Comparison of ENCODE assay signal across 1 cellular context in the genomic region with DNA sequence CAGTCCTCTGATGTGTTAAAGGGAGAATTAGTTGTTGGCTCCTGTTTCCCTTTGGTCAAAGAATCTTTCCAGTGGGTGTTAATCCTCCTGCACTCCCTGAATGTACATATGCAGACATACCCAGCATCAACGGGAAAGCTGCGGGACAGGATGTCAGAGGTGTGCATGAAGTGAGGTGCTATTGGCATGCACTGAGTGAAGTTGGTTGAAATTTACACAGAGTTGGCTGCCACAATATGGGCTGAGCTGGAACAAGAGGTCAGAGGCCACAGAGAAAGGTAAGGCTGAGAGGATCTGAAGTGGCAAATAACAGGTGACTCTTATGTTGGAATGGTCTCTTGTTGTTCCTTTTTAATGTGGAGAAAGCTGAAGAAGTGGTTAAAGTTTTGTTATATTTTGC.
TF ChIP-seq lines count a peak whose summit lies in the region.

No MANE protein-coding gene starts in this region.

TF ChIP-seq in HepG2, 621 proteins besides CTCF, POLR2A, EP300 and RAD21 (continued from another document):
- TF ChIP-seq, protein P1, sequence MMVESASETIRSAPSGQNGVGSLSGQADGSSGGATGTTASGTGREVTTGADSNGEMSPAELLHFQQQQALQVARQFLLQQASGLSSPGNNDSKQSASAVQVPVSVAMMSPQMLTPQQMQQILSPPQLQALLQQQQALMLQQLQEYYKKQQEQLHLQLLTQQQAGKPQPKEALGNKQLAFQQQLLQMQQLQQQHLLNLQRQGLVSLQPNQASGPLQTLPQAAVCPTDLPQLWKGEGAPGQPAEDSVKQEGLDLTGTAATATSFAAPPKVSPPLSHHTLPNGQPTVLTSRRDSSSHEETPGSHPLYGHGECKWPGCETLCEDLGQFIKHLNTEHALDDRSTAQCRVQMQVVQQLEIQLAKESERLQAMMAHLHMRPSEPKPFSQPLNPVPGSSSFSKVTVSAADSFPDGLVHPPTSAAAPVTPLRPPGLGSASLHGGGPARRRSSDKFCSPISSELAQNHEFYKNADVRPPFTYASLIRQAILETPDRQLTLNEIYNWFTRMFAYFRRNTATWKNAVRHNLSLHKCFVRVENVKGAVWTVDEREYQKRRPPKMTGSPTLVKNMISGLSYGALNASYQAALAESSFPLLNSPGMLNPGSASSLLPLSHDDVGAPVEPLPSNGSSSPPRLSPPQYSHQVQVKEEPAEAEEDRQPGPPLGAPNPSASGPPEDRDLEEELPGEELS (CRISPR knock-in tag; IDR thresholded peaks at IDR 0.05), result peak; percentile 42
- peak; percentile 93; the same call in 1 of the 2 replicates for TF ChIP-seq MYNN (CRISPR knock-in tag; IDR thresholded peaks at IDR 0.05; ENCODE audit: low read depth)
- TF ChIP-seq, protein P2, sequence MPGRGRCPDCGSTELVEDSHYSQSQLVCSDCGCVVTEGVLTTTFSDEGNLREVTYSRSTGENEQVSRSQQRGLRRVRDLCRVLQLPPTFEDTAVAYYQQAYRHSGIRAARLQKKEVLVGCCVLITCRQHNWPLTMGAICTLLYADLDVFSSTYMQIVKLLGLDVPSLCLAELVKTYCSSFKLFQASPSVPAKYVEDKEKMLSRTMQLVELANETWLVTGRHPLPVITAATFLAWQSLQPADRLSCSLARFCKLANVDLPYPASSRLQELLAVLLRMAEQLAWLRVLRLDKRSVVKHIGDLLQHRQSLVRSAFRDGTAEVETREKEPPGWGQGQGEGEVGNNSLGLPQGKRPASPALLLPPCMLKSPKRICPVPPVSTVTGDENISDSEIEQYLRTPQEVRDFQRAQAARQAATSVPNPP (CRISPR knock-in tag; IDR thresholded peaks at IDR 0.05), result no peak
- TF ChIP-seq, protein P3, sequence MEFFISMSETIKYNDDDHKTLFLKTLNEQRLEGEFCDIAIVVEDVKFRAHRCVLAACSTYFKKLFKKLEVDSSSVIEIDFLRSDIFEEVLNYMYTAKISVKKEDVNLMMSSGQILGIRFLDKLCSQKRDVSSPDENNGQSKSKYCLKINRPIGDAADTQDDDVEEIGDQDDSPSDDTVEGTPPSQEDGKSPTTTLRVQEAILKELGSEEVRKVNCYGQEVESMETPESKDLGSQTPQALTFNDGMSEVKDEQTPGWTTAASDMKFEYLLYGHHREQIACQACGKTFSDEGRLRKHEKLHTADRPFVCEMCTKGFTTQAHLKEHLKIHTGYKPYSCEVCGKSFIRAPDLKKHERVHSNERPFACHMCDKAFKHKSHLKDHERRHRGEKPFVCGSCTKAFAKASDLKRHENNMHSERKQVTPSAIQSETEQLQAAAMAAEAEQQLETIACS (CRISPR knock-in tag; IDR thresholded peaks at IDR 0.05), result no peak
- no peak for TF ChIP-seq SRY (CRISPR knock-in tag; IDR thresholded peaks at IDR 0.05)
- no peak for TF ChIP-seq SP140L (CRISPR knock-in tag; IDR thresholded peaks at IDR 0.05; ENCODE audit: borderline replicate concordance)
